ENCODE assay signal across 11 cellular contexts in genomic region chr6:137791281-137792159, GRCh38.
DNase-seq lines count a peak whose midpoint lies in the region; ATAC-seq and TF ChIP-seq lines count a peak whose summit lies in the region.
"Had no signal": no experiment of that assay in that cellular context is flagged by ENCODE, and none has a peak within 500 bp of the region (broad histone marks: within the 10 kb centered on the region; RNA-seq: fewer than 3 reads in every experiment).

No MANE protein-coding gene starts in this region.

- POLR2A ChIA-PET in OCI-LY7 (lab: Charles Lee) = interaction anchor here (0.6 to 1.2 kb wide), 3 partner anchors 8 to 732 kb away, joined by 3 to 4 read pairs (median 4); no protein-coding TSS in a partner anchor

- H3K9me2 ChIP-seq in OCI-LY7 (ENCODE audit: insufficient read depth, low read length) = no peaks in the 10 kb centered on the region

- TF ChIP-seq CTCF in left ventricle myocardium inferior (IDR thresholded peaks at IDR 0.05; ENCODE audit: borderline replicate concordance) (no peak), heart right ventricle (IDR thresholded peaks at IDR 0.05) (no peak), OCI-LY7 (conservative IDR thresholded peaks at IDR 0.05; ENCODE audit: low read length) (no peak), colonic mucosa (IDR thresholded peaks at IDR 0.05) (no peak), transverse colon (IDR thresholded peaks at IDR 0.05) (no peak)

- no peak for ATAC-seq in heart right ventricle

- no peak for TF ChIP-seq EP300 in transverse colon (IDR thresholded peaks at IDR 0.05; ENCODE audit: low read depth)

- intact Hi-C loops in left ventricle myocardium inferior (cut with micrococcal nuclease) (no loop called here), heart right ventricle (cut with DNase I) (loop anchor here in 2 of 10 donors (5.0 to 10.0 kb wide), 2 partner anchors 84 to 153 kb away; no protein-coding TSS in a partner anchor), OCI-LY7 (cut with micrococcal nuclease; ENCODE audit: unreplicated experiment) (no loop called here), colonic mucosa (cut with DNase I) (loop anchor here (5.0 kb wide), 1 partner anchor 84 kb away; no protein-coding TSS in a partner anchor), transverse colon (cut with DNase I; ENCODE audit: low total_unique reads) (no loop called here)

- in situ Hi-C loops in transverse colon (cut with MboI; ENCODE audit: low pct_ligation_motif_present in 1 of 4, low pct_unique_long_range_greater_than_20kb in 1 of 4, low sequenced_read_pairs in 3 of 4) = no loop called here

- H4K20me1 ChIP-seq in OCI-LY7 (ENCODE audit: insufficient read depth, low read length) = no peaks in the 10 kb centered on the region

- CTCF ChIA-PET in OCI-LY7 (lab: Charles Lee; ENCODE audit: unreplicated experiment) = interaction anchor here (0.5 to 0.7 kb wide), 2 partner anchors 8 to 1527 kb away, joined by 3 read pairs; no protein-coding TSS in a partner anchor

- 80 to 86% methylated on average over 6 of the region's 6 CpGs for WGBS in heart right ventricle, 2 donors
- WGBS in transverse colon (ENCODE audit: low coverage in 1 of 2), 2 donors = 81 to 90% methylated on average over 3 to 6 of the region's 6 CpGs

- H3K27me3 ChIP-seq in left ventricle myocardium inferior (ENCODE audit: low read depth) (no peaks in the 10 kb centered on the region), heart right ventricle (no peaks in the 10 kb centered on the region), colonic mucosa (no peaks in the 10 kb centered on the region), transverse colon (no peaks in the 10 kb centered on the region)

- H3K9me3 ChIP-seq in left ventricle myocardium inferior (replicated peaks) (no peaks in the 10 kb centered on the region), heart right ventricle (no peaks in the 10 kb centered on the region), OCI-LY7 (ENCODE audit: low read length) (no peaks in the 10 kb centered on the region), colonic mucosa (no peaks in the 10 kb centered on the region), transverse colon (no peaks in the 10 kb centered on the region)

- H3K36me3 ChIP-seq in left ventricle myocardium inferior = no peaks in the 10 kb centered on the region
- H3K36me3 ChIP-seq in heart right ventricle = no peaks in the 10 kb centered on the region
- no peaks in the 10 kb centered on the region for H3K36me3 ChIP-seq in OCI-LY7 (ENCODE audit: insufficient read depth, low read length)
- H3K36me3 ChIP-seq in colonic mucosa = no peaks in the 10 kb centered on the region
- no peaks in the 10 kb centered on the region for H3K36me3 ChIP-seq in transverse colon

- TF ChIP-seq POLR2A in transverse colon (IDR thresholded peaks at IDR 0.05) = no peak

- no peaks in the 10 kb centered on the region for H3K79me2 ChIP-seq in OCI-LY7 (ENCODE audit: insufficient read depth, low read depth, low read length)

- H3K9ac ChIP-seq in colonic mucosa (ENCODE audit: low read depth in 2 of 2, low read length in 2 of 2) = no peak overlapping the region

- H3K4me1 ChIP-seq in left ventricle myocardium inferior = peaks cover 9% of the 10 kb centered on the region
- H3K4me1 ChIP-seq in heart right ventricle = peaks cover 0 to 42% (median 6%) of the 10 kb centered on the region in 9 donors
- H3K4me1 ChIP-seq in OCI-LY7 (ENCODE audit: insufficient read depth, low read length, poor library complexity, severe bottlenecking) = peaks cover 14% of the 10 kb centered on the region
- peaks cover 5% of the 10 kb centered on the region for H3K4me1 ChIP-seq in colonic mucosa
- H3K4me1 ChIP-seq in transverse colon = peaks cover 5 to 19% (median 7%) of the 10 kb centered on the region in 4 donors

- H2AFZ ChIP-seq in OCI-LY7 (ENCODE audit: low read length) = 0 out of 2 replicates have a peak overlapping the region, but pooled peaks have one; percentile 58

- no peak overlapping the region for H3K4me3 ChIP-seq in left ventricle myocardium inferior
- H3K4me3 ChIP-seq in heart right ventricle = no peak overlapping the region
- no peak overlapping the region for H3K4me3 ChIP-seq in OCI-LY7 (ENCODE audit: low read depth, low read length, poor library complexity, severe bottlenecking)
- H3K4me3 ChIP-seq in colonic mucosa = no peak overlapping the region
- H3K4me3 ChIP-seq in transverse colon = no peak overlapping the region
- H3K4me3 ChIP-seq: K562 had no signal

- no peak overlapping the region for H3K4me2 ChIP-seq in OCI-LY7 (ENCODE audit: low read length)

- no TSS peak for BruUV-seq in OCI-LY7 (replicated peaks; lab: Mats Ljungman, UMichigan)

- DNase-seq in left ventricle myocardium inferior (no peak), heart right ventricle (no peak), OCI-LY7 (ENCODE audit: low spot score) (no peak), colonic mucosa (no peak), transverse colon (no peak), medulla oblongata (ENCODE audit: extremely low spot score) (no peak), nucleus accumbens (lab: John Stamatoyannopoulos, UW) (no peak), GOT3 (lab: John Stamatoyannopoulos, UW) (no peak)
- DNase-seq: effector memory CD4-positive, alpha-beta T cell; NCI-H146 had no signal

- H3K27ac ChIP-seq in left ventricle myocardium inferior (replicated peaks) = peak overlapping the region; percentile 30
- peak overlapping the region in 3 of 10 donors; percentile 1 to 65 (median 52) for H3K27ac ChIP-seq in heart right ventricle
- H3K27ac ChIP-seq in OCI-LY7 (ENCODE audit: low read depth, low read length, poor library complexity, severe bottlenecking) = no peak overlapping the region
- peak overlapping the region; percentile 77 for H3K27ac ChIP-seq in colonic mucosa
- H3K27ac ChIP-seq in transverse colon = peak overlapping the region in 3 of 4 donors; percentile 44 to 57 (median 45)
